In the genomic region with DNA sequence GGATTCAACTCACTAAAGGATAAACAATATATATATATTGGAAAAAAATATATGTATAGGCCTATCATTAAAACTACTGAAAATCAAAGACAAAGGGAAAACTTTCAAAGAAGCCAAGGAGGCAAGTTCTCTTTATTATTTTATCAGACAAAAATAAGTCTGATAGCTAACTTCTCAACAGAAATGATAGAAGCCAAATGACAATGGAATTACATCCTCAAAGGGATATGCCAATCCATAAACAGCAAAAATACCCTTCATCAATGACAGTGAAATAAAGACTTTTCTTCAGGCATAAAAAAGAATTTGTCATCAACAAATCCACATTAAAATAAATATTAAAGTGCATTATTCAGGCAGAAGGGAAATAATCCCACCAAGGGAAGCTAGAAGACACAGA, we compare ENCODE assay signal across 29 cellular contexts.
"Had no signal": no experiment of that assay in that cellular context is flagged by ENCODE, and none has a peak within 500 bp of the region (broad histone marks: within the 10 kb centered on the region; RNA-seq: fewer than 3 reads in every experiment).

No MANE protein-coding gene starts in this region.

- DNase-seq: stimulated activated CD4-positive, alpha-beta T cell treated with anti-CD3 and anti-CD28 coated beads, Interleukin-2, amount 100 ng/mL, for 48 hours; stimulated activated CD4-positive, alpha-beta T cell treated with anti-CD3 and anti-CD28 coated beads, Interleukin-4, amount 100 ng/mL, for 1 hour; stimulated activated CD4-positive, alpha-beta T cell treated with anti-CD3 and anti-CD28 coated beads, Interleukin-4, amount 100 ng/mL, for 24 hours; stimulated activated CD4-positive, alpha-beta T cell treated with anti-CD3 and anti-CD28 coated beads, Interleukin-4, amount 100 ng/mL, for 4 hours; stimulated activated CD8-positive, alpha-beta memory T cell treated with anti-CD3 and anti-CD28 coated beads, Interleukin-4, amount 100 ng/mL, for 48 hours; stimulated activated naive B cell treated with anti-CD40 and anti-IgM and Interleukin-4, amounts not matched to agents 10 μg/mL and 1 μg/mL and 100 μg/mL, for 72 hours; stimulated activated naive CD4-positive, alpha-beta T cell; stimulated activated naive CD4-positive, alpha-beta T cell treated with Interleukin-2 at 50 U/mL for 16 hours; stimulated activated naive CD8-positive, alpha-beta T cell treated with anti-CD3 and anti-CD28 coated beads, Interleukin-15, amount 100 ng/mL, for 72 hours; stimulated activated naive CD8-positive, alpha-beta T cell treated with anti-CD3 and anti-CD28 coated beads, Interleukin-15, Interleukin-2, amounts not matched to agents 100 U/mL and 50 U/mL, for 24 hours; stomach; substantia nigra; testis; thyroid gland; tibial artery; transverse colon; trophoblast cell; upper lobe of left lung; upper lobe of right lung; uterus had no signal

- H3K9me3 ChIP-seq: testis, thoracic aorta, thyroid gland, tibial artery, transverse colon, upper lobe of left lung, upper lobe of right lung, vagina had no signal

- H3K36me3 Mint-ChIP-seq: stimulated activated effector memory CD8-positive, alpha-beta T cell treated with anti-CD3 and anti-CD28 coated beads, Interleukin-12 subunit alpha, Interleukin-12 subunit beta, amount 100 ng/mL, for 72 hours had no signal

- H3K27ac ChIP-seq: stomach, suprapubic skin, testis, thoracic aorta, thyroid gland, tibial artery, tibial nerve, transverse colon, upper lobe of left lung, upper lobe of right lung, uterus, vagina had no signal

- H3K4me3 ChIP-seq: stomach, suprapubic skin, testis, thoracic aorta, thyroid gland, tibial artery, tibial nerve, transverse colon, upper lobe of left lung, upper lobe of right lung, uterus, vagina had no signal

- ATAC-seq: stimulated activated effector memory CD8-positive, alpha-beta T cell treated with anti-CD3 and anti-CD28 coated beads, Interleukin-12 subunit alpha, Interleukin-12 subunit beta, amount 100 ng/mL, for 72 hours; stimulated activated memory B cell treated with anti-CD40 and anti-IgM and Interleukin-4, amounts not matched to agents 10 μg/mL and 1 μg/mL and 100 μg/mL, for 72 hours; stimulated activated naive B cell treated with anti-CD40 and anti-IgM and Interleukin-4, amounts not matched to agents 10 μg/mL and 1 μg/mL and 100 μg/mL, for 72 hours; stimulated activated naive CD8-positive, alpha-beta T cell treated with anti-CD3 and anti-CD28 coated beads, Interleukin-15, amount 100 ng/mL, for 72 hours; stimulated activated naive CD8-positive, alpha-beta T cell treated with anti-CD3 and anti-CD28 coated beads, Interleukin-15, Interleukin-2, amounts not matched to agents 100 U/mL and 50 U/mL, for 24 hours; upper lobe of right lung had no signal

- FAIRE-seq: urothelium cell line had no signal

- H3K27me3 Mint-ChIP-seq: stimulated activated memory B cell treated with anti-CD40 and anti-IgM and Interleukin-4, amounts not matched to agents 10 μg/mL and 1 μg/mL and 100 μg/mL, for 72 hours; stimulated activated naive B cell treated with anti-CD40 and anti-IgM and Interleukin-4, amounts not matched to agents 10 μg/mL and 1 μg/mL and 100 μg/mL, for 72 hours; stimulated activated naive CD8-positive, alpha-beta T cell treated with anti-CD3 and anti-CD28 coated beads, Interleukin-15, amount 100 ng/mL, for 72 hours; stimulated activated naive CD8-positive, alpha-beta T cell treated with anti-CD3 and anti-CD28 coated beads, Interleukin-15, Interleukin-2, amounts not matched to agents 100 ng/mL and 50 ng/mL, for 24 hours; type B pancreatic cell had no signal

- H3K27me3 ChIP-seq: stomach, suprapubic skin, testis, thyroid gland, tibial artery, tibial nerve, transverse colon, upper lobe of left lung, upper lobe of right lung, uterus, vagina had no signal

- H3K27ac Mint-ChIP-seq: stimulated activated effector memory CD8-positive, alpha-beta T cell treated with anti-CD3 and anti-CD28 coated beads, Interleukin-12 subunit alpha, Interleukin-12 subunit beta, amount 100 ng/mL, for 72 hours; stimulated activated memory B cell treated with anti-CD40 and anti-IgM and Interleukin-4, amounts not matched to agents 10 μg/mL and 1 μg/mL and 100 μg/mL, for 72 hours; stimulated activated naive B cell treated with anti-CD40 and anti-IgM and Interleukin-4, amounts not matched to agents 10 μg/mL and 1 μg/mL and 100 μg/mL, for 72 hours; stimulated activated naive CD8-positive, alpha-beta T cell treated with anti-CD3 and anti-CD28 coated beads, Interleukin-15, amount 100 ng/mL, for 72 hours; stimulated activated naive CD8-positive, alpha-beta T cell treated with anti-CD3 and anti-CD28 coated beads, Interleukin-15, Interleukin-2, amounts not matched to agents 100 ng/mL and 50 ng/mL, for 24 hours; type B pancreatic cell had no signal

- H3K36me3 ChIP-seq: stomach, suprapubic skin, thoracic aorta, thyroid gland, tibial artery, tibial nerve, transverse colon, upper lobe of left lung, upper lobe of right lung, uterus, vagina had no signal

- H3K4me3 Mint-ChIP-seq: stimulated activated effector memory CD8-positive, alpha-beta T cell treated with anti-CD3 and anti-CD28 coated beads, Interleukin-12 subunit alpha, Interleukin-12 subunit beta, amount 100 ng/mL, for 72 hours; stimulated activated memory B cell treated with anti-CD40 and anti-IgM and Interleukin-4, amounts not matched to agents 10 μg/mL and 1 μg/mL and 100 μg/mL, for 72 hours; stimulated activated naive B cell treated with anti-CD40 and anti-IgM and Interleukin-4, amounts not matched to agents 10 μg/mL and 1 μg/mL and 100 μg/mL, for 72 hours; stimulated activated naive CD8-positive, alpha-beta T cell treated with anti-CD3 and anti-CD28 coated beads, Interleukin-15, amount 100 ng/mL, for 72 hours; stimulated activated naive CD8-positive, alpha-beta T cell treated with anti-CD3 and anti-CD28 coated beads, Interleukin-15, Interleukin-2, amounts not matched to agents 100 ng/mL and 50 ng/mL, for 24 hours; type B pancreatic cell had no signal

- H3K4me1 ChIP-seq: stomach, suprapubic skin, testis, thyroid gland, tibial artery, tibial nerve, transverse colon, upper lobe of left lung, upper lobe of right lung, uterus, vagina had no signal
